Comparison of ENCODE assay signal across 12 cellular contexts in genomic region chr12:124454735-124455134, GRCh38.
A peak's percentile ranks its signal among the peaks of the same experiment; 100 is the strongest.
DNase-seq lines count a peak whose midpoint lies in the region; ATAC-seq, FAIRE-seq and TF ChIP-seq lines count a peak whose summit lies in the region.
"Had no signal": no experiment of that assay in that cellular context is flagged by ENCODE, and none has a peak within 500 bp of the region (broad histone marks: within the 10 kb centered on the region; RNA-seq: fewer than 3 reads in every experiment).

No MANE protein-coding gene starts in this region.

- 42 to 59% (median 53%) methylated on average over 13 of the region's 13 CpGs for WGBS in heart left ventricle, 4 donors

- H3K27ac ChIP-seq in heart left ventricle (peak overlapping the region in 10 of 12 donors; percentile 1 to 94 (median 90)), kidney (ENCODE audit: low read depth in 2 of 2, low read length in 2 of 2) (peak overlapping the region; percentile 77 to 90), upper lobe of right lung (peak overlapping the region; percentile 11)
- H3K27ac ChIP-seq: C4-2B, VCaP had no signal

- ATAC-seq in heart left ventricle (no peak), upper lobe of right lung (no peak), GM21515 (IDR thresholded peaks at IDR 0.05; ENCODE audit: unreplicated experiment) (no peak), GM21717 (IDR thresholded peaks at IDR 0.05; ENCODE audit: unreplicated experiment) (no peak)
- no peak for ATAC-seq in activated CD4-positive, CD25-positive, alpha-beta regulatory T cell treated with anti-CD3 and anti-CD28 coated beads, Interleukin-2, amount 50 U/mL, for 24 hours

- no peak overlapping the region for H3K4me3 ChIP-seq in heart left ventricle
- H3K4me3 ChIP-seq in kidney (ENCODE audit: low read length in 2 of 2): no peak overlapping the region
- H3K4me3 ChIP-seq in upper lobe of right lung: no peak overlapping the region

- peak overlapping the region in 1 of 2 donors; percentile 24 for H3K9ac ChIP-seq in kidney (ENCODE audit: low read length in 2 of 2)

- no peak for TF ChIP-seq CTCF in heart left ventricle (IDR thresholded peaks at IDR 0.05)
- TF ChIP-seq CTCF in kidney (IDR thresholded peaks at IDR 0.05; ENCODE audit: borderline replicate concordance, extremely low read depth, insufficient read depth): no peak
- no peak for TF ChIP-seq CTCF in upper lobe of right lung (IDR thresholded peaks at IDR 0.05)

- H3K4me1 ChIP-seq in heart left ventricle: peaks cover 19 to 84% (median 67%) of the 10 kb centered on the region in 12 donors
- H3K4me1 ChIP-seq in kidney (ENCODE audit: control insufficient read depth in 1 of 2, insufficient read depth in 1 of 2, low read depth in 1 of 2, low read length in 2 of 2): peaks cover 26 to 36% of the 10 kb centered on the region in 2 donors
- H3K4me1 ChIP-seq in upper lobe of right lung: peaks cover 58% of the 10 kb centered on the region

- intact Hi-C loops in heart left ventricle (cut with DNase I) (loop anchor here in 6 of 10 donors (5.0 to 10.0 kb wide), 8 partner anchors 38 to 313 kb away; partner anchors contain the start of gene NCOR2 (in 3 of the 6)), cardiac septum (cut with DNase I) (loop anchor here (5.0 kb wide), 3 partner anchors 63 to 293 kb away; partner anchors contain the start of gene NCOR2), kidney (cut with DNase I) (no loop called here), upper lobe of right lung (cut with DNase I) (no loop called here)

- H3K36me3 ChIP-seq in heart left ventricle (peaks cover 0 to 49% (median 16%) of the 10 kb centered on the region in 9 donors), kidney (ENCODE audit: control insufficient read depth in 1 of 2, insufficient read depth in 2 of 2, low read length in 2 of 2) (peaks cover 8 to 18% of the 10 kb centered on the region in 2 donors), upper lobe of right lung (peaks cover 29% of the 10 kb centered on the region)

- no peak for FAIRE-seq in kidney (lab: Jason Lieb, UNC)

- DNase-seq in heart left ventricle (peak in 1 of 5 donors; percentile 12), cardiac septum (ENCODE audit: low spot score) (no peak), astrocyte of the hippocampus (ENCODE audit: low read depth, low spot score) (peak; percentile 41), kidney (peak; percentile 4), upper lobe of right lung (no peak)
- DNase-seq: caudate nucleus, NCI-H526 had no signal

- no peaks in the 10 kb centered on the region for H3K27me3 ChIP-seq in heart left ventricle
- no peaks in the 10 kb centered on the region for H3K27me3 ChIP-seq in upper lobe of right lung

- H3K9me3 ChIP-seq in heart left ventricle (no peaks in the 10 kb centered on the region), kidney (ENCODE audit: control insufficient read depth in 1 of 2, low read length in 2 of 2) (no peaks in the 10 kb centered on the region), upper lobe of right lung (no peaks in the 10 kb centered on the region)

- no peak for TF ChIP-seq POLR2A in heart left ventricle (IDR thresholded peaks at IDR 0.05)

Comparison
In these comparisons a context has a peak if more than half of its experiments do, and no peak if none do; other contexts are left out.
1. DNase-seq: peak in astrocyte of the hippocampus (single experiment) and kidney (single experiment); none in cardiac septum (single experiment) and upper lobe of right lung (single experiment).
2. H3K27ac ChIP-seq: peak in every context shown above with its lines; median percentile 90 in heart left ventricle; 84 in kidney; 11 in upper lobe of right lung.
3. intact Hi-C loops: an anchor here in heart left ventricle (5.0 to 10.0 kb wide) and cardiac septum (5.0 kb wide); none called in kidney and upper lobe of right lung.